In genomic region chr22:50524664-50525103, GRCh38 we compare ENCODE assay signal across 9 cellular contexts. TPM values are rescaled to one million over a fixed set of nuclear protein-coding genes. Genes with fewer than 3 reads are reported as not detected.
DNase-seq lines count a peak whose midpoint lies in the region; ATAC-seq and TF ChIP-seq lines count a peak whose summit lies in the region.
"Had no signal": no experiment of that assay in that cellular context is flagged by ENCODE, and none has a peak within 500 bp of the region (broad histone marks: within the 10 kb centered on the region; RNA-seq: fewer than 3 reads in every experiment).

No MANE protein-coding gene starts in this region.

- no peaks in the 10 kb centered on the region for H3K27me3 ChIP-seq in AG04450 (ENCODE audit: control insufficient read depth, insufficient read depth, low read length)
- peaks cover 32% of the 10 kb centered on the region for H3K27me3 ChIP-seq in HUES6 (ENCODE audit: control insufficient read depth, insufficient read depth, low read length)
- peaks cover 0 to under 1% of the 10 kb centered on the region in 2 donors for H3K27me3 ChIP-seq in body of pancreas

- peaks cover 31% of the 10 kb centered on the region for H3K36me3 ChIP-seq in HUES6 (ENCODE audit: control insufficient read depth, insufficient read depth, low read length)
- H3K36me3 ChIP-seq in body of pancreas (replicated peaks in 1 of 2; ENCODE audit: insufficient read depth in 1 of 2, low read depth in 2 of 2): peaks cover 0 to 7% of the 10 kb centered on the region in 2 donors
- peaks cover 39% of the 10 kb centered on the region for H3K36me3 ChIP-seq in mesodermal cell (ENCODE audit: control insufficient read depth, insufficient read depth, low read length)

- H3K9ac ChIP-seq in HUES6 (ENCODE audit: low read length): peak overlapping the region; percentile 91

- intact Hi-C loops in body of pancreas (cut with DNase I): no loop called here

- ATAC-seq in body of pancreas (no peak), HG03280 (IDR thresholded peaks at IDR 0.05; ENCODE audit: unreplicated experiment) (no peak), GM18511 (IDR thresholded peaks at IDR 0.05; ENCODE audit: unreplicated experiment) (no peak)

- no peak for TF ChIP-seq CTCF in AG04450 (IDR thresholded peaks at IDR 0.05; ENCODE audit: low read depth, low read length)
- TF ChIP-seq CTCF in body of pancreas (IDR thresholded peaks at IDR 0.05): no peak

- peak overlapping the region; percentile 81 for H3K4me3 ChIP-seq in AG04450 (ENCODE audit: low read depth, low read length)
- peak overlapping the region; percentile 91 for H3K4me3 ChIP-seq in HUES6 (ENCODE audit: low read depth, low read length)
- peak overlapping the region in 1 of 2 donors; percentile 59 for H3K4me3 ChIP-seq in body of pancreas
- peak overlapping the region; percentile 70 for H3K4me3 ChIP-seq in mesodermal cell (ENCODE audit: extremely low read depth, insufficient read depth, low read length, poor library complexity, severe bottlenecking)

- POLR2A ChIA-PET in AG04450 (lab: Yijun Ruan, JAX): interaction anchor here (1.4 to 2.1 kb wide), 7 partner anchors 9 to 80 kb away, joined by 3 to 29 read pairs (median 6); partner anchors contain the start of genes CPT1B, LMF2 and NCAPH2

- peaks cover 6% of the 10 kb centered on the region; the same call in 1 of the 2 replicates for H3K9me3 ChIP-seq in AG04450 (ENCODE audit: control insufficient read depth, insufficient read depth, low read length)
- H3K9me3 ChIP-seq in HUES6 (ENCODE audit: control insufficient read depth, insufficient read depth, low read depth, low read length): no peaks in the 10 kb centered on the region
- H3K9me3 ChIP-seq in body of pancreas: no peaks in the 10 kb centered on the region
- H3K9me3 ChIP-seq in mesodermal cell (ENCODE audit: control insufficient read depth, low read length): no peaks in the 10 kb centered on the region

- DNase-seq in AG04450 (ENCODE audit: low read depth, low spot score) (no peak), body of pancreas (no peak), SKM-1 (lab: John Stamatoyannopoulos, UW; ENCODE audit: unreplicated experiment) (no peak), NCI-H1436 (lab: John Stamatoyannopoulos, UW) (no peak)

- H3K4me1 ChIP-seq in HUES6 (ENCODE audit: control insufficient read depth, insufficient read depth, low read length) (peaks cover 6% of the 10 kb centered on the region; the same call in 1 of the 2 replicates), body of pancreas (peaks cover 36% of the 10 kb centered on the region), mesodermal cell (ENCODE audit: control insufficient read depth, insufficient read depth, low read length, poor library complexity, severe bottlenecking) (peaks cover 8% of the 10 kb centered on the region)

- CTCF ChIA-PET in AG04450 (lab: Charles Lee): interaction anchor here (0.9 to 2.6 kb wide), 7 partner anchors 10 to 117 kb away, joined by 3 to 32 read pairs (median 12); partner anchors contain the start of genes LMF2, NCAPH2 and SYCE3

- H3K27ac ChIP-seq in AG04450 (ENCODE audit: low read depth, low read length) (peak overlapping the region; percentile 75), HUES6 (ENCODE audit: low read depth, low read length) (peak overlapping the region; percentile 85; the same call in 1 of the 2 replicates), body of pancreas (peak overlapping the region; percentile 89 to 97 (median 92)), mesodermal cell (ENCODE audit: low read depth, low read length, severe bottlenecking) (peak overlapping the region; percentile 84)

- no peak for TF ChIP-seq POLR2A in body of pancreas (IDR thresholded peaks at IDR 0.05)

- WGBS in body of pancreas, 2 donors: 5 to 11% methylated on average over 13 to 19 of the region's 19 CpGs
- WGBS in mesodermal cell (ENCODE audit: insufficient coverage in 2 of 2), 2 experiments: 33 to 44% methylated on average over 13 to 19 of the region's 19 CpGs

RNA-seq across cellular contexts. Expression of gene SCO2, which starts 0.7 kb away (rescaled TPM):
- polyA plus RNA-seq in AG04450 (2011; rRNA removed): 0.15 and 0.60 TPM in 2 replicates
- polyA minus RNA-seq in AG04450 (2011; rRNA and poly(A)+ RNA removed): not detected in 2 replicates
- 1 to 10 TPM in 1 of 2 donors, not detected in 1; 1.6 TPM for total RNA-seq in body of pancreas
- 1.7 TPM for polyA plus RNA-seq in mesodermal cell (2013, experiment 1 of 2)
- polyA plus RNA-seq in mesodermal cell (2013, experiment 2 of 2): 0.91 TPM

RNA-seq across cellular contexts. Expression of gene TYMP, which starts 5.1 kb away (rescaled TPM):
- 2.9 and 3.6 TPM in 2 replicates for polyA plus RNA-seq in AG04450 (2011; rRNA removed)
- 2.1 and 2.9 TPM in 2 replicates for polyA minus RNA-seq in AG04450 (2011; rRNA and poly(A)+ RNA removed)
- 10 to 100 TPM; 29.8 to 65.3 TPM for total RNA-seq in body of pancreas
- 2.6 TPM for polyA plus RNA-seq in mesodermal cell (2013, experiment 1 of 2)
- polyA plus RNA-seq in mesodermal cell (2013, experiment 2 of 2): 2.0 TPM

RNA-seq across cellular contexts. Expression of gene NCAPH2, which starts 16.7 kb away (rescaled TPM):
- 10.4 and 13.2 TPM in 2 replicates for polyA plus RNA-seq in AG04450 (2011; rRNA removed)
- 17.6 and 19.2 TPM in 2 replicates for polyA minus RNA-seq in AG04450 (2011; rRNA and poly(A)+ RNA removed)
- total RNA-seq in body of pancreas: 10 to 100 TPM; 30.6 to 35.9 TPM
- polyA plus RNA-seq in mesodermal cell (2013, experiment 1 of 2): 33.4 TPM
- polyA plus RNA-seq in mesodermal cell (2013, experiment 2 of 2): 27.2 TPM

RNA-seq across cellular contexts. Expression of gene LMF2, which starts 17.2 kb away (rescaled TPM):
- 25.7 and 46.6 TPM in 2 replicates for polyA plus RNA-seq in AG04450 (2011; rRNA removed)
- polyA minus RNA-seq in AG04450 (2011; rRNA and poly(A)+ RNA removed): 23.1 and 28.0 TPM in 2 replicates
- 100 to 1,000 TPM; 147 to 158 TPM for total RNA-seq in body of pancreas
- polyA plus RNA-seq in mesodermal cell (2013, experiment 1 of 2): 59.7 TPM
- polyA plus RNA-seq in mesodermal cell (2013, experiment 2 of 2): 48.3 TPM

RNA-seq across cellular contexts. Expression of gene KLHDC7B, which starts 21.0 kb away (rescaled TPM):
- 0.02 and 0.04 TPM in 2 replicates for polyA plus RNA-seq in AG04450 (2011; rRNA removed)
- 0.09 TPM in 2 replicates for polyA minus RNA-seq in AG04450 (2011; rRNA and poly(A)+ RNA removed)
- total RNA-seq in body of pancreas: not detected
- polyA plus RNA-seq in mesodermal cell (2013, experiment 1 of 2): not detected
- 0.10 TPM for polyA plus RNA-seq in mesodermal cell (2013, experiment 2 of 2)
- total RNA-seq: lung microvascular endothelial cell had no signal
